20 cellular contexts compared by ENCODE assay signal in the genomic region with DNA sequence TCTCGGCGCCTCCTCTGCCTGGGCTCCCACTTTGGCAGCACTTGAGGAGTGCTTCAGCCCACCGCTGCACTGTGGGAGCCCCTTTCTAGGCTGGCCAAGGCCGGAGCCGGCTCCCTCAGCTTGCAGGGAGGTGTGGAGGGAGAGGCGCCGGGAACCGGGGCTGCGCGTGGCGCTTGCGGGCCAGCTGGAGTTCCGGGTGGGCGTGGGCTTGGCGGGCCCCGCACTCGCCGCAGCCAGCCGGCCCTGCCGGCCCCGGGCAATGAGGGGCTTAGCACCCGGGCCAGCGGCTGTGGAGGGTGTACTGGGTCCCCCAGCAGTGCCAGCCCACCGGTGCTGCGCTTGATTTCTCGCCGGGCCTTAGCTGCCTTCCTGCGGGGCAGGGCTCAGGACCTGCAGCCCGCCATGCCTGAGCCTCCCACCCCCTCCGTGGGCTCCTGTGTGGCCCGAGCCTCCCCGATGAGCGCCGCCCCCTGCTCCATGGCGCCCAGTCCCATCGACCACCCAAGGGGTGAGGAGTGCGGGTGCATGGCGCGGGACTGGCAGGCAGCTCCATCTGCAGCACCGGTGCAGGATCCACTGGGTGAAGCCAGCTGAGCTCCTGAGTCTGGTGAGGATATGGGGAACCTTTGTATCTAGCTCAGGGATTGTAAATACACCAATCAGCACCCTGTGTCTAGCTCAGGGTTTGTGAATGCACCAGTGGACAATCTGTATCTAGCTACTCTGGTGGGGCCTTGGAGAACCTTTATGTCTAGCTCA. TPM values are rescaled to one million over a fixed set of nuclear protein-coding genes. Genes with fewer than 3 reads are reported as not detected.
"Had no signal": no experiment of that assay in that cellular context is flagged by ENCODE, and none has a peak within 500 bp of the region (broad histone marks: within the 10 kb centered on the region; RNA-seq: fewer than 3 reads in every experiment).

No MANE protein-coding gene starts in this region.

RNA-seq across cellular contexts. Expression of a gene that starts 20.5 kb away (rescaled TPM):
- total RNA-seq: cerebellum; endothelial cell of umbilical vein; epithelial cell of proximal tubule; esophagus muscularis mucosa; fibroblast of lung; foreskin keratinocyte; gastroesophageal sphincter; lung; natural killer cell treated with Interleukin-12 subunit alpha and Interleukin-12 subunit beta and Interleukin-15 and Interleukin-18, amount 100 ng/mL, for 72 hours; osteoblast; psoas muscle; renal cortical epithelial cell; thoracic aorta; tibial nerve; upper lobe of right lung; uterus had no signal
- polyA plus RNA-seq: endothelial cell of umbilical vein, fibroblast of lung, foreskin keratinocyte, immature natural killer cell, keratinocyte, lung had no signal

RNA-seq across cellular contexts. Expression of a gene that starts 31.4 kb away (rescaled TPM):
- total RNA-seq: endothelial cell of umbilical vein; epithelial cell of proximal tubule; esophagus muscularis mucosa; fibroblast of lung; foreskin keratinocyte; gastroesophageal sphincter; heart left ventricle; left ventricle myocardium superior; natural killer cell treated with Interleukin-12 subunit alpha and Interleukin-12 subunit beta and Interleukin-15 and Interleukin-18, amount 100 ng/mL, for 72 hours; psoas muscle; thoracic aorta; uterus had no signal
- polyA plus RNA-seq: endothelial cell of umbilical vein, fibroblast of lung, foreskin keratinocyte, heart left ventricle, keratinocyte had no signal
